1 cellular context compared by ENCODE assay signal in the genomic region with DNA sequence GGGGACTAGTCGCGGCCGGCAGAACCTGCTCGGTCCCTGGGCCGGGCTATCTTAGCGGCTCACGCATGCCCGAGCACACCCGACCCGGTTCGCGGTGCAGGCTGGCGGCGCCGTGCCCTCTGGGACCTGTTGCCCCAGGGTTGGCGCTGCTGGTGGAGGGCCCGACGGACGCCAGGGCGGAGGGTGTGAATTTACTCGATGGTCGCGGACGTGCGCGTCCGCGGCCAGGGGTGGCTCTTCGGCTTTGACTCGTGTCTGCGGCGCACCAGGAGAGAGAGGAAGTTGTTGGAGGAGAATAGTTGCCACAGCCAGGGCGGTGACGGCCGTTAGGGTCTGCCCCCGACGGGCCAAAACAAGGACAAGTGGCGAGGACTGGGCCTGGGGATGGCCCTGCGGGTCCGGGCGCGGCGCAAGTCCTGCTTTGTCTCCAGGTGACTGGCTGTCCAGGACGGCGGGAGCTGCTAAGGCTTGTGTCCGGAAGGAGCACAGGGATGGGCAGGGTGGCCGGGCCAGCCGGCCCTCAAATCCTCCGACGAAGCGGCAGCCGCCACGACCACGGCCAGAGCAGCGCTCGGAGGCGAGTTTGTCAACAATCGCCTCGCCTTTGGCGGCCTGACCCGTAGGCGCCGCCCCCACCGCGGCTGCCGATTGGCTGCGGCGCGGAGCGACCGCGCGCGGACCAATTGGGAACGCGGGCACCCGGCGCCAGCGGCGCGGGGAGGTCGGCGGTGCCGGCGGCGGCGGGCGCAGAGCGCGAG.
TF ChIP-seq lines count a peak whose summit lies in the region.

No MANE protein-coding gene starts in this region.

TF ChIP-seq in K562, 482 proteins besides CTCF, POLR2A, EP300 and RAD21 (continued from another document and continues in another):
- TF ChIP-seq NEUROD1 (IDR thresholded peaks at IDR 0.05; ENCODE audit: borderline replicate concordance, low read depth, low read length, partially characterized antibody) (no peak), ZFX (CRISPR knock-in tag; IDR thresholded peaks at IDR 0.05) (peak; percentile 44), NCOA6 (IDR thresholded peaks at IDR 0.05) (peak; percentile 83), KLF1 (tag; IDR thresholded peaks at IDR 0.05) (0 out of 2 replicates have a peak, but pooled peaks have one; percentile 21), ATF7 (IDR thresholded peaks at IDR 0.05) (no peak), ZNF146 (CRISPR knock-in tag; IDR thresholded peaks at IDR 0.05; ENCODE audit: unreplicated experiment) (no peak), ETS2 (tag; IDR thresholded peaks at IDR 0.05; ENCODE audit: borderline replicate concordance, poor library complexity, severe bottlenecking) (no peak), ZNF444 (CRISPR knock-in tag; IDR thresholded peaks at IDR 0.05) (no peak), MECOM (CRISPR knock-in tag; IDR thresholded peaks at IDR 0.05) (no peak), SMC3 (conservative IDR thresholded peaks at IDR 0.05; ENCODE audit: insufficient read depth, low read depth, low read length) (no peak), TAF7 (tag; IDR thresholded peaks at IDR 0.05) (no peak), NCOA1 (IDR thresholded peaks at IDR 0.05; ENCODE audit: low read depth) (no peak), SRF (CRISPR knock-in tag; IDR thresholded peaks at IDR 0.05) (peak in 1 of 2 experiments; percentile 34; a peak in 1 of 4 replicates), BCOR (IDR thresholded peaks at IDR 0.05) (no peak), TBP (optimal IDR thresholded peaks at IDR 0.05; ENCODE audit: low read depth, low read length) (no peak), HDAC3 (IDR thresholded peaks at IDR 0.05; ENCODE audit: borderline replicate concordance, partially characterized antibody) (no peak), PTBP1 (IDR thresholded peaks at IDR 0.05; ENCODE audit: low read depth, low read length) (no peak), CEBPG (CRISPR knock-in tag; IDR thresholded peaks at IDR 0.05) (0 out of 2 replicates have a peak, but pooled peaks have one; percentile 8), CEBPG (tag; conservative IDR thresholded peaks at IDR 0.05 in 1 of 2, IDR thresholded peaks at IDR 0.05 in 1 of 2) (no peak), ZSCAN29 (IDR thresholded peaks at IDR 0.05) (no peak), PCBP2 (IDR thresholded peaks at IDR 0.05; ENCODE audit: low read depth, low read length, poor library complexity, severe bottlenecking) (no peak), SETDB1 (IDR thresholded peaks at IDR 0.05; ENCODE audit: low read length) (no peak), BHLHE40 (IDR thresholded peaks at IDR 0.05; ENCODE audit: low read length) (no peak), RFX5 (IDR thresholded peaks at IDR 0.05; ENCODE audit: low read depth, low read length) (no peak), ZNF253 (CRISPR knock-in tag; conservative IDR thresholded peaks at IDR 0.05) (no peak), SMARCA4 (IDR thresholded peaks at IDR 0.05) (no peak), PHF20 (IDR thresholded peaks at IDR 0.05; ENCODE audit: partially characterized antibody) (no peak), HDGF (IDR thresholded peaks at IDR 0.05) (no peak), SRSF9 (IDR thresholded peaks at IDR 0.05; ENCODE audit: borderline replicate concordance, low read depth, low read length) (no peak), XRCC5 (IDR thresholded peaks at IDR 0.05; ENCODE audit: low read depth, low read length) (no peak), ZEB2 (IDR thresholded peaks at IDR 0.05) (no peak), ADNP (tag; IDR thresholded peaks at IDR 0.05) (no peak), NFXL1 (CRISPR knock-in tag; IDR thresholded peaks at IDR 0.05) (no peak), ASH1L (IDR thresholded peaks at IDR 0.05; ENCODE audit: borderline replicate concordance, low read depth, partially characterized antibody) (no peak), ZBTB8A (IDR thresholded peaks at IDR 0.05; ENCODE audit: partially characterized antibody) (no peak)
- TF ChIP-seq, protein P1, sequence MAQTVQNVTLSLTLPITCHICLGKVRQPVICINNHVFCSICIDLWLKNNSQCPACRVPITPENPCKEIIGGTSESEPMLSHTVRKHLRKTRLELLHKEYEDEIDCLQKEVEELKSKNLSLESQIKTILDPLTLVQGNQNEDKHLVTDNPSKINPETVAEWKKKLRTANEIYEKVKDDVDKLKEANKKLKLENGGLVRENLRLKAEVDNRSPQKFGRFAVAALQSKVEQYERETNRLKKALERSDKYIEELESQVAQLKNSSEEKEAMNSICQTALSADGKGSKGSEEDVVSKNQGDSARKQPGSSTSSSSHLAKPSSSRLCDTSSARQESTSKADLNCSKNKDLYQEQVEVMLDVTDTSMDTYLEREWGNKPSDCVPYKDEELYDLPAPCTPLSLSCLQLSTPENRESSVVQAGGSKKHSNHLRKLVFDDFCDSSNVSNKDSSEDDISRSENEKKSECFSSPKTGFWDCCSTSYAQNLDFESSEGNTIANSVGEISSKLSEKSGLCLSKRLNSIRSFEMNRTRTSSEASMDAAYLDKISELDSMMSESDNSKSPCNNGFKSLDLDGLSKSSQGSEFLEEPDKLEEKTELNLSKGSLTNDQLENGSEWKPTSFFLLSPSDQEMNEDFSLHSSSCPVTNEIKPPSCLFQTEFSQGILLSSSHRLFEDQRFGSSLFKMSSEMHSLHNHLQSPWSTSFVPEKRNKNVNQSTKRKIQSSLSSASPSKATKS (CRISPR knock-in tag; IDR thresholded peaks at IDR 0.05) = no peak
- TF ChIP-seq, protein P2, sequence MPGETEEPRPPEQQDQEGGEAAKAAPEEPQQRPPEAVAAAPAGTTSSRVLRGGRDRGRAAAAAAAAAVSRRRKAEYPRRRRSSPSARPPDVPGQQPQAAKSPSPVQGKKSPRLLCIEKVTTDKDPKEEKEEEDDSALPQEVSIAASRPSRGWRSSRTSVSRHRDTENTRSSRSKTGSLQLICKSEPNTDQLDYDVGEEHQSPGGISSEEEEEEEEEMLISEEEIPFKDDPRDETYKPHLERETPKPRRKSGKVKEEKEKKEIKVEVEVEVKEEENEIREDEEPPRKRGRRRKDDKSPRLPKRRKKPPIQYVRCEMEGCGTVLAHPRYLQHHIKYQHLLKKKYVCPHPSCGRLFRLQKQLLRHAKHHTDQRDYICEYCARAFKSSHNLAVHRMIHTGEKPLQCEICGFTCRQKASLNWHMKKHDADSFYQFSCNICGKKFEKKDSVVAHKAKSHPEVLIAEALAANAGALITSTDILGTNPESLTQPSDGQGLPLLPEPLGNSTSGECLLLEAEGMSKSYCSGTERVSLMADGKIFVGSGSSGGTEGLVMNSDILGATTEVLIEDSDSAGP (CRISPR knock-in tag; IDR thresholded peaks at IDR 0.05) = no peak
- TF ChIP-seq, protein P3, sequence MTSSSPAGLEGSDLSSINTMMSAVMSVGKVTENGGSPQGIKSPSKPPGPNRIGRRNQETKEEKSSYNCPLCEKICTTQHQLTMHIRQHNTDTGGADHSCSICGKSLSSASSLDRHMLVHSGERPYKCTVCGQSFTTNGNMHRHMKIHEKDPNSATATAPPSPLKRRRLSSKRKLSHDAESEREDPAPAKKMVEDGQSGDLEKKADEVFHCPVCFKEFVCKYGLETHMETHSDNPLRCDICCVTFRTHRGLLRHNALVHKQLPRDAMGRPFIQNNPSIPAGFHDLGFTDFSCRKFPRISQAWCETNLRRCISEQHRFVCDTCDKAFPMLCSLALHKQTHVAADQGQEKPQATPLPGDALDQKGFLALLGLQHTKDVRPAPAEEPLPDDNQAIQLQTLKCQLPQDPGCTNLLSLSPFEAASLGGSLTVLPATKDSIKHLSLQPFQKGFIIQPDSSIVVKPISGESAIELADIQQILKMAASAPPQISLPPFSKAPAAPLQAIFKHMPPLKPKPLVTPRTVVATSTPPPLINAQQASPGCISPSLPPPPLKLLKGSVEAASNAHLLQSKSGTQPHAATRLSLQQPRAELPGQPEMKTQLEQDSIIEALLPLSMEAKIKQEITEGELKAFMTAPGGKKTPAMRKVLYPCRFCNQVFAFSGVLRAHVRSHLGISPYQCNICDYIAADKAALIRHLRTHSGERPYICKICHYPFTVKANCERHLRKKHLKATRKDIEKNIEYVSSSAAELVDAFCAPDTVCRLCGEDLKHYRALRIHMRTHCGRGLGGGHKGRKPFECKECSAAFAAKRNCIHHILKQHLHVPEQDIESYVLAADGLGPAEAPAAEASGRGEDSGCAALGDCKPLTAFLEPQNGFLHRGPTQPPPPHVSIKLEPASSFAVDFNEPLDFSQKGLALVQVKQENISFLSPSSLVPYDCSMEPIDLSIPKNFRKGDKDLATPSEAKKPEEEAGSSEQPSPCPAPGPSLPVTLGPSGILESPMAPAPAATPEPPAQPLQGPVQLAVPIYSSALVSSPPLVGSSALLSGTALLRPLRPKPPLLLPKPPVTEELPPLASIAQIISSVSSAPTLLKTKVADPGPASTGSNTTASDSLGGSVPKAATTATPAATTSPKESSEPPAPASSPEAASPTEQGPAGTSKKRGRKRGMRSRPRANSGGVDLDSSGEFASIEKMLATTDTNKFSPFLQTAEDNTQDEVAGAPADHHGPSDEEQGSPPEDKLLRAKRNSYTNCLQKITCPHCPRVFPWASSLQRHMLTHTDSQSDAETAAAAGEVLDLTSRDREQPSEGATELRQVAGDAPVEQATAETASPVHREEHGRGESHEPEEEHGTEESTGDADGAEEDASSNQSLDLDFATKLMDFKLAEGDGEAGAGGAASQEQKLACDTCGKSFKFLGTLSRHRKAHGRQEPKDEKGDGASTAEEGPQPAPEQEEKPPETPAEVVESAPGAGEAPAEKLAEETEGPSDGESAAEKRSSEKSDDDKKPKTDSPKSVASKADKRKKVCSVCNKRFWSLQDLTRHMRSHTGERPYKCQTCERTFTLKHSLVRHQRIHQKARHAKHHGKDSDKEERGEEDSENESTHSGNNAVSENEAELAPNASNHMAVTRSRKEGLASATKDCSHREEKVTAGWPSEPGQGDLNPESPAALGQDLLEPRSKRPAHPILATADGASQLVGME (CRISPR knock-in tag; IDR thresholded peaks at IDR 0.05) = no peak
- TF ChIP-seq, protein P4, sequence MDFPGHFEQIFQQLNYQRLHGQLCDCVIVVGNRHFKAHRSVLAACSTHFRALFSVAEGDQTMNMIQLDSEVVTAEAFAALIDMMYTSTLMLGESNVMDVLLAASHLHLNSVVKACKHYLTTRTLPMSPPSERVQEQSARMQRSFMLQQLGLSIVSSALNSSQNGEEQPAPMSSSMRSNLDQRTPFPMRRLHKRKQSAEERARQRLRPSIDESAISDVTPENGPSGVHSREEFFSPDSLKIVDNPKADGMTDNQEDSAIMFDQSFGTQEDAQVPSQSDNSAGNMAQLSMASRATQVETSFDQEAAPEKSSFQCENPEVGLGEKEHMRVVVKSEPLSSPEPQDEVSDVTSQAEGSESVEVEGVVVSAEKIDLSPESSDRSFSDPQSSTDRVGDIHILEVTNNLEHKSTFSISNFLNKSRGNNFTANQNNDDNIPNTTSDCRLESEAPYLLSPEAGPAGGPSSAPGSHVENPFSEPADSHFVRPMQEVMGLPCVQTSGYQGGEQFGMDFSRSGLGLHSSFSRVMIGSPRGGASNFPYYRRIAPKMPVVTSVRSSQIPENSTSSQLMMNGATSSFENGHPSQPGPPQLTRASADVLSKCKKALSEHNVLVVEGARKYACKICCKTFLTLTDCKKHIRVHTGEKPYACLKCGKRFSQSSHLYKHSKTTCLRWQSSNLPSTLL (IDR thresholded peaks at IDR 0.05) = no peak
- TF ChIP-seq, protein P5, sequence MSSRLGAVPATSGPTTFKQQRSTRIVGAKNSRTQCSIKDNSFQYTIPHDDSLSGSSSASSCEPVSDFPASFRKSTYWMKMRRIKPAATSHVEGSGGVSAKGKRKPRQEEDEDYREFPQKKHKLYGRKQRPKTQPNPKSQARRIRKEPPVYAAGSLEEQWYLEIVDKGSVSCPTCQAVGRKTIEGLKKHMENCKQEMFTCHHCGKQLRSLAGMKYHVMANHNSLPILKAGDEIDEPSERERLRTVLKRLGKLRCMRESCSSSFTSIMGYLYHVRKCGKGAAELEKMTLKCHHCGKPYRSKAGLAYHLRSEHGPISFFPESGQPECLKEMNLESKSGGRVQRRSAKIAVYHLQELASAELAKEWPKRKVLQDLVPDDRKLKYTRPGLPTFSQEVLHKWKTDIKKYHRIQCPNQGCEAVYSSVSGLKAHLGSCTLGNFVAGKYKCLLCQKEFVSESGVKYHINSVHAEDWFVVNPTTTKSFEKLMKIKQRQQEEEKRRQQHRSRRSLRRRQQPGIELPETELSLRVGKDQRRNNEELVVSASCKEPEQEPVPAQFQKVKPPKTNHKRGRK (tag; IDR thresholded peaks at IDR 0.05) = no peak
- TF ChIP-seq, protein P6, sequence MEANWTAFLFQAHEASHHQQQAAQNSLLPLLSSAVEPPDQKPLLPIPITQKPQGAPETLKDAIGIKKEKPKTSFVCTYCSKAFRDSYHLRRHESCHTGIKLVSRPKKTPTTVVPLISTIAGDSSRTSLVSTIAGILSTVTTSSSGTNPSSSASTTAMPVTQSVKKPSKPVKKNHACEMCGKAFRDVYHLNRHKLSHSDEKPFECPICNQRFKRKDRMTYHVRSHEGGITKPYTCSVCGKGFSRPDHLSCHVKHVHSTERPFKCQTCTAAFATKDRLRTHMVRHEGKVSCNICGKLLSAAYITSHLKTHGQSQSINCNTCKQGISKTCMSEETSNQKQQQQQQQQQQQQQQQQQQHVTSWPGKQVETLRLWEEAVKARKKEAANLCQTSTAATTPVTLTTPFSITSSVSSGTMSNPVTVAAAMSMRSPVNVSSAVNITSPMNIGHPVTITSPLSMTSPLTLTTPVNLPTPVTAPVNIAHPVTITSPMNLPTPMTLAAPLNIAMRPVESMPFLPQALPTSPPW (CRISPR knock-in tag; IDR thresholded peaks at IDR 0.05) = peak; percentile 58
- TF ChIP-seq, protein P7, sequence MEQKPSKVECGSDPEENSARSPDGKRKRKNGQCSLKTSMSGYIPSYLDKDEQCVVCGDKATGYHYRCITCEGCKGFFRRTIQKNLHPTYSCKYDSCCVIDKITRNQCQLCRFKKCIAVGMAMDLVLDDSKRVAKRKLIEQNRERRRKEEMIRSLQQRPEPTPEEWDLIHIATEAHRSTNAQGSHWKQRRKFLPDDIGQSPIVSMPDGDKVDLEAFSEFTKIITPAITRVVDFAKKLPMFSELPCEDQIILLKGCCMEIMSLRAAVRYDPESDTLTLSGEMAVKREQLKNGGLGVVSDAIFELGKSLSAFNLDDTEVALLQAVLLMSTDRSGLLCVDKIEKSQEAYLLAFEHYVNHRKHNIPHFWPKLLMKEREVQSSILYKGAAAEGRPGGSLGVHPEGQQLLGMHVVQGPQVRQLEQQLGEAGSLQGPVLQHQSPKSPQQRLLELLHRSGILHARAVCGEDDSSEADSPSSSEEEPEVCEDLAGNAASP (IDR thresholded peaks at IDR 0.05) = no peak
- TF ChIP-seq, protein P8, sequence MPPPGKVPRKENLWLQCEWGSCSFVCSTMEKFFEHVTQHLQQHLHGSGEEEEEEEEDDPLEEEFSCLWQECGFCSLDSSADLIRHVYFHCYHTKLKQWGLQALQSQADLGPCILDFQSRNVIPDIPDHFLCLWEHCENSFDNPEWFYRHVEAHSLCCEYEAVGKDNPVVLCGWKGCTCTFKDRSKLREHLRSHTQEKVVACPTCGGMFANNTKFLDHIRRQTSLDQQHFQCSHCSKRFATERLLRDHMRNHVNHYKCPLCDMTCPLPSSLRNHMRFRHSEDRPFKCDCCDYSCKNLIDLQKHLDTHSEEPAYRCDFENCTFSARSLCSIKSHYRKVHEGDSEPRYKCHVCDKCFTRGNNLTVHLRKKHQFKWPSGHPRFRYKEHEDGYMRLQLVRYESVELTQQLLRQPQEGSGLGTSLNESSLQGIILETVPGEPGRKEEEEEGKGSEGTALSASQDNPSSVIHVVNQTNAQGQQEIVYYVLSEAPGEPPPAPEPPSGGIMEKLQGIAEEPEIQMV (tag; conservative IDR thresholded peaks at IDR 0.05; ENCODE audit: low read depth) = no peak
- TF ChIP-seq, protein P9, sequence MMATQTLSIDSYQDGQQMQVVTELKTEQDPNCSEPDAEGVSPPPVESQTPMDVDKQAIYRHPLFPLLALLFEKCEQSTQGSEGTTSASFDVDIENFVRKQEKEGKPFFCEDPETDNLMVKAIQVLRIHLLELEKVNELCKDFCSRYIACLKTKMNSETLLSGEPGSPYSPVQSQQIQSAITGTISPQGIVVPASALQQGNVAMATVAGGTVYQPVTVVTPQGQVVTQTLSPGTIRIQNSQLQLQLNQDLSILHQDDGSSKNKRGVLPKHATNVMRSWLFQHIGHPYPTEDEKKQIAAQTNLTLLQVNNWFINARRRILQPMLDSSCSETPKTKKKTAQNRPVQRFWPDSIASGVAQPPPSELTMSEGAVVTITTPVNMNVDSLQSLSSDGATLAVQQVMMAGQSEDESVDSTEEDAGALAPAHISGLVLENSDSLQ (IDR thresholded peaks at IDR 0.05) = peak; percentile 75
